In the genomic region with DNA sequence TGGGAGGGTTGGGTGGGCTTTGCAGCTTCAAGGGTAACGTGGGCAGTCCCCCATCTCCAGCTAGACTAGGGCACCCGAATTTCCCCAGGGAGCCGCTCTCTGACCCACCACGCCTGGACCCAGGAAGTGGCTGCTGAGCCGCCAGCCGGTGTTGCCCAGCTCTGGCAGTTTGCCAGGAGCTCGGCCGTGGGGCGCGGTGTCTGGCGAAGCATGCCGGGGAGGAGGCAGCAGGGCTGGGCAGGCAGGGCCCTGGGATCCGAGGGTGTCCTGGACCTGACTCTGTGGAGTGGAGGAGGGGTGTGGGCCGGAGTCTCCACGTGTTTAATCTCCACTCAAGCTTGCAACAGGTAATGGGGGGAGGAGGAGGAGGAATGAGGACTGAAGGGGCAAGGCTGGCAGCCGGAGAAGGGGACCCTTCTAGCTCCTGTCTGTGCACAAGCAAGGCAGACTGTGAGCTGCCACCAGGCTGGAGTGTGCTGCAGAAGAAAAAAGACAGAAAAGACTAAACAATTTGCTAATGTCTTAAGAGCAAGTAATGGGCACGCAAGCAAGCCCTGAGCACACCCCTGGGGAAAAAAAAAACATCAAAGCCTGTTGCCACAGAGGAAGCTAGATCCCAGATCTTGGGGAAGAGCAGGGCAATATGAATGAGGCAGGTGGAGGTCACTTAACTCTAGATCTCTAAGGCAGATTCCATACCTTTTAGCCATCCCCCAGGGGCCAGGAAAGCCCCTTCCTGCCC, we compare ENCODE assay signal across 8 cellular contexts. TPM values are rescaled to one million over a fixed set of nuclear protein-coding genes. Genes with fewer than 3 reads are reported as not detected.
DNase-seq lines count a peak whose midpoint lies in the region; ATAC-seq and TF ChIP-seq lines count a peak whose summit lies in the region.

No MANE protein-coding gene starts in this region.

- H3K9me3 Mint-ChIP-seq in MCF 10A (ENCODE audit: unreplicated experiment) (no peaks in the 10 kb centered on the region), memory B cell (no peaks in the 10 kb centered on the region)

- intact Hi-C loops in MCF 10A (cut with micrococcal nuclease), result no loop called here
- intact Hi-C loops in stomach (cut with DNase I; ENCODE audit: low total_unique reads), result no loop called here

- TF ChIP-seq CTCF in RWPE1 (conservative IDR thresholded peaks at IDR 0.05; ENCODE audit: low read depth) (no peak), MCF 10A (IDR thresholded peaks at IDR 0.05; ENCODE audit: unreplicated experiment) (no peak), stomach (IDR thresholded peaks at IDR 0.05) (no peak)

- peak; percentile 77 for DNase-seq in NCI-H748 (lab: John Stamatoyannopoulos, UW; ENCODE audit: unreplicated experiment)
- no peak for DNase-seq in NCI-H748 treated with DMSO at 0.1 percent for 48 hours (lab: John Stamatoyannopoulos, UW)
- DNase-seq in RWPE1 (ENCODE audit: low spot score), result no peak
- peak; percentile 65 for DNase-seq in MCF 10A (ENCODE audit: unreplicated experiment)
- DNase-seq in memory B cell (ENCODE audit: low spot score in 2 of 2), result peak in 1 of 2 donors; percentile 26
- peak; percentile 75 for DNase-seq in stomach

- TF ChIP-seq POLR2A in stomach (IDR thresholded peaks at IDR 0.05), result no peak

- H3K27ac Mint-ChIP-seq in MCF 10A (ENCODE audit: low read depth, unreplicated experiment) (no peak overlapping the region), memory B cell (no peak overlapping the region)

- CTCF ChIA-PET in RWPE1 (lab: Yijun Ruan, JAX) (no interaction called here), MCF 10A (lab: Yijun Ruan, JAX) (no interaction called here)

- TSS peak; percentile 44 for BruUV-seq in MCF 10A (replicated peaks; lab: Mats Ljungman, UMichigan)

- peaks cover 0 to 37% (median 22%) of the 10 kb centered on the region in 4 donors for H3K4me1 ChIP-seq in stomach

- H3K9me3 ChIP-seq in stomach, result no peaks in the 10 kb centered on the region

- H3K27me3 Mint-ChIP-seq in MCF 10A (ENCODE audit: insufficient read depth, unreplicated experiment), result peaks cover 26% of the 10 kb centered on the region
- H3K27me3 Mint-ChIP-seq in memory B cell, result peaks cover 6% of the 10 kb centered on the region

- H3K36me3 Mint-ChIP-seq in MCF 10A (ENCODE audit: insufficient read depth, unreplicated experiment) (peaks cover 5% of the 10 kb centered on the region), memory B cell (no peaks in the 10 kb centered on the region)

- POLR2A ChIA-PET in RWPE1 (lab: Yijun Ruan, JAX; ENCODE audit: low non-redundant PET) (no interaction called here), MCF 10A (lab: Yijun Ruan, JAX) (interaction anchor here (0.7 to 1.1 kb wide), 2 partner anchors 16 to 72 kb away, joined by 3 read pairs; no protein-coding TSS in a partner anchor)

- H3K4me3 Mint-ChIP-seq in MCF 10A (ENCODE audit: unreplicated experiment) (peak overlapping the region; percentile 74), memory B cell (peak overlapping the region; percentile 24)

- peaks cover 7% of the 10 kb centered on the region for H3K4me1 Mint-ChIP-seq in MCF 10A (ENCODE audit: insufficient read depth, unreplicated experiment)
- peaks cover 17% of the 10 kb centered on the region for H3K4me1 Mint-ChIP-seq in memory B cell

- peak overlapping the region; percentile 70 for H3K27ac ChIP-seq in RWPE1
- H3K27ac ChIP-seq in stomach, result peak overlapping the region; percentile 76 to 85 (median 81)

- H3K27me3 ChIP-seq in stomach, result peaks cover 0 to 22% (median 19%) of the 10 kb centered on the region in 3 donors

- 8 to 45% (median 33%) methylated on average over 4 to 17 of the region's 17 CpGs for WGBS in stomach, 5 donors

- peak overlapping the region; percentile 53 to 58 (median 56) for H3K4me3 ChIP-seq in stomach

- no peak for TF ChIP-seq EP300 in stomach (IDR thresholded peaks at IDR 0.05)

- H3K36me3 ChIP-seq in stomach, result peaks cover 0 to 22% (median 15%) of the 10 kb centered on the region in 4 donors

- no peak for ATAC-seq in memory B cell (ENCODE audit: low read depth)
- ATAC-seq in HG03432 (IDR thresholded peaks at IDR 0.05; ENCODE audit: unreplicated experiment), result no peak
- no peak for ATAC-seq in GM21390 (IDR thresholded peaks at IDR 0.05; ENCODE audit: unreplicated experiment)

RNA-seq across cellular contexts. Expression of a gene that starts 2.4 kb away (rescaled TPM):
- total RNA-seq in MCF 10A (2022), result 1.0 and 1.4 TPM in 2 replicates
- 10 to 100 TPM in 2 of 5 donors, 1 to 10 TPM in 3; 1.2 to 79.1 (median 8.5) TPM for total RNA-seq in stomach
- polyA plus RNA-seq in stomach, result 1 to 10 TPM in 2 of 3 donors, under 1 TPM in 1; 0.55 to 5.5 (median 3.2) TPM

Comparison
In these comparisons a context has a peak if more than half of its experiments do, and no peak if none do; other contexts are left out.
1. DNase-seq: peak in NCI-H748 (single experiment), MCF 10A (single experiment) and stomach (single experiment); none in NCI-H748 treated with DMSO at 0.1 percent for 48 hours (single experiment) and RWPE1 (single experiment).